In genomic region chr1:974293-974640, GRCh38 we compare ENCODE assay signal across 22 cellular contexts. TPM values are rescaled to one million over a fixed set of nuclear protein-coding genes. Genes with fewer than 3 reads are reported as not detected.
DNase-seq lines count a peak whose midpoint lies in the region; ATAC-seq, FAIRE-seq and TF ChIP-seq lines count a peak whose summit lies in the region.
"Had no signal": no experiment of that assay in that cellular context is flagged by ENCODE, and none has a peak within 500 bp of the region (broad histone marks: within the 10 kb centered on the region; RNA-seq: fewer than 3 reads in every experiment).

No MANE protein-coding gene starts in this region.

- no peak for TF ChIP-seq RAD21 in K562 (CRISPR knock-in tag; conservative IDR thresholded peaks at IDR 0.05 in 1 of 2, IDR thresholded peaks at IDR 0.05 in 1 of 2)

- H4K20me1 ChIP-seq in K562 (replicated peaks; ENCODE audit: control insufficient read depth, insufficient read depth, low read length) (no peaks in the 10 kb centered on the region), osteoblast (ENCODE audit: insufficient read depth, low read length) (no peaks in the 10 kb centered on the region)

- CTCF ChIA-PET in K562 (lab: Yijun Ruan, JAX; ENCODE audit: low intra/inter-chr PET ratio), result no interaction called here

- no peaks in the 10 kb centered on the region for H3K9me1 ChIP-seq in K562 (ENCODE audit: control insufficient read depth, insufficient read depth, low read length)

- H3K4me2 ChIP-seq in K562 (ENCODE audit: insufficient read depth, low read length) (no peak overlapping the region), osteoblast (ENCODE audit: insufficient read depth, low read length) (no peak overlapping the region)

- no peak for TF ChIP-seq POLR2A in K562 (conservative IDR thresholded peaks at IDR 0.05)

- no peaks in the 10 kb centered on the region for H3K79me2 ChIP-seq in K562 (ENCODE audit: control insufficient read depth, insufficient read depth, low read length)
- H3K79me2 ChIP-seq in osteoblast (ENCODE audit: insufficient read depth, low read length), result no peaks in the 10 kb centered on the region

- no peak for TF ChIP-seq EP300 in K562 (IDR thresholded peaks at IDR 0.05; ENCODE audit: low read length)

- H3K9me3 ChIP-seq in right atrium auricular region (no peaks in the 10 kb centered on the region), K562 (replicated peaks; ENCODE audit: control insufficient read depth, insufficient read depth, low read depth, low read length) (peaks cover 3% of the 10 kb centered on the region), osteoblast (ENCODE audit: low read depth, low read length) (no peaks in the 10 kb centered on the region)
- H3K9me3 ChIP-seq: HAP-1 had no signal

- 36% methylated on average over 11 of the region's 11 CpGs for WGBS in K562 (ENCODE audit: insufficient coverage, low coverage, missing lambda C conversion rate)

- peaks cover 4 to 14% of the 10 kb centered on the region in 2 donors for H3K27me3 ChIP-seq in right atrium auricular region
- peaks cover 4 to 49% of the 10 kb centered on the region in 2 experiments; a peak in 3 of 5 replicates for H3K27me3 ChIP-seq in K562 (ENCODE audit: control insufficient read depth in 2 of 2, insufficient read depth in 2 of 2, low read length in 2 of 2)
- no peaks in the 10 kb centered on the region for H3K27me3 ChIP-seq in osteoblast (ENCODE audit: insufficient read depth, low read length)

- no peak for FAIRE-seq in K562 (lab: Jason Lieb, UNC)
- FAIRE-seq: GM12891, GM18507, H54 had no signal

- TF ChIP-seq CTCF in right atrium auricular region (IDR thresholded peaks at IDR 0.05), result no peak
- no peak for TF ChIP-seq CTCF in K562 (IDR thresholded peaks at IDR 0.05 in 2 of 3, conservative IDR thresholded peaks at IDR 0.05 in 1 of 3; ENCODE audit: insufficient read depth in 2 of 3, low read depth in 1 of 3, low read length in 3 of 3)
- TF ChIP-seq CTCF in osteoblast (IDR thresholded peaks at IDR 0.05; ENCODE audit: extremely low read depth, low read depth, low read length), result no peak

- no peak overlapping the region for H3K27ac ChIP-seq in right atrium auricular region
- no peak overlapping the region for H3K27ac ChIP-seq in K562 (ENCODE audit: extremely low read depth, low read depth, low read length)
- H3K27ac ChIP-seq in osteoblast (ENCODE audit: low read depth, low read length), result no peak overlapping the region

- in situ Hi-C loops in K562 (cut with MboI), result no loop called here

- POLR2A ChIA-PET in K562 (lab: Yijun Ruan, JAX), result interaction anchor here (1.0 kb wide), 1 partner anchor 9 kb away, joined by 3 read pairs; no protein-coding TSS in a partner anchor

- no peak overlapping the region for H3K9ac ChIP-seq in K562 (ENCODE audit: insufficient read depth in 1 of 2, low read depth in 2 of 2, low read length in 2 of 2)

- H2AFZ ChIP-seq in K562 (ENCODE audit: low read depth, low read length) (no peak overlapping the region), osteoblast (ENCODE audit: low read length) (no peak overlapping the region)

- H3K36me3 ChIP-seq in right atrium auricular region (peaks cover 10% of the 10 kb centered on the region), K562 (ENCODE audit: control insufficient read depth, insufficient read depth, low read length) (no peaks in the 10 kb centered on the region), osteoblast (ENCODE audit: insufficient read depth, low read length) (no peaks in the 10 kb centered on the region)
- H3K36me3 ChIP-seq: HAP-1 had no signal

- ATAC-seq in left ventricle myocardium superior, result peak; percentile 2
- no peak for ATAC-seq in K562

- no peak overlapping the region for H3K4me3 ChIP-seq in right atrium auricular region
- H3K4me3 ChIP-seq in K562, result no peak overlapping the region
- H3K4me3 ChIP-seq in osteoblast (ENCODE audit: insufficient read depth, low read length), result no peak overlapping the region
- H3K4me3 ChIP-seq: HAP-1 had no signal

- H3K4me1 ChIP-seq in right atrium auricular region, result peaks cover 0 to 23% of the 10 kb centered on the region in 2 donors
- peaks cover 0 to 74% of the 10 kb centered on the region in 2 experiments; a peak in 3 of 5 replicates for H3K4me1 ChIP-seq in K562 (replicated peaks in 1 of 2; ENCODE audit: control insufficient read depth in 2 of 2, insufficient read depth in 2 of 2, low read length in 2 of 2)
- no peaks in the 10 kb centered on the region for H3K4me1 ChIP-seq in osteoblast (ENCODE audit: insufficient read depth, low read length)
- H3K4me1 ChIP-seq: HAP-1 had no signal

- DNase-seq in left ventricle myocardium superior (peak; percentile 37), right atrium auricular region (ENCODE audit: low spot score) (no peak), K562 (ENCODE audit: extremely low read depth in 1 of 4, low spot score in 3 of 4) (no peak), osteoblast (ENCODE audit: insufficient read length, low spot score, missing footprints) (peak; percentile 86), NCI-H526 treated with DMSO at 0.1 percent for 48 hours (lab: John Stamatoyannopoulos, UW) (no peak), NCI-H524 (lab: John Stamatoyannopoulos, UW) (no peak)
- DNase-seq: C1 segment of cervical spinal cord; Calu3; CD4-positive, alpha-beta memory T cell; COR-L47; DMS53; DMS79 treated with DMSO at 0.1 percent for 48 hours; GF-D8; GOT3 had no signal

- intact Hi-C loops in left ventricle myocardium superior (cut with micrococcal nuclease), result no loop called here
- intact Hi-C loops in K562 (cut with micrococcal nuclease), result no loop called here

- no TSS peak for BruUV-seq in K562 (replicated peaks; lab: Mats Ljungman, UMichigan)

RNA-seq across cellular contexts. Expression of gene PERM1, which starts 7.6 kb away (rescaled TPM):
- total RNA-seq in left ventricle myocardium superior, result 187 TPM
- 10 to 100 TPM; 22.0 to 61.8 TPM for total RNA-seq in right atrium auricular region
- 0.30 and 1.0 TPM in 2 replicates for total RNA-seq in K562 (2011; cell fraction: chromatin; rRNA removed; ENCODE audit: low replicate concordance)
- 0.39 and 0.67 TPM in 2 replicates for total RNA-seq in K562 (2011; cell fraction: nucleolus; rRNA removed)
- total RNA-seq in K562 (2011; cell fraction: nucleoplasm; rRNA removed), result 0.23 and 0.29 TPM in 2 replicates
- not detected in 2 replicates for total RNA-seq in K562 (2014; rRNA removed)
- not detected in 2 replicates for total RNA-seq in K562 (2014; rRNA removed; fragmentation: Illumina TruSeq; extraction: Trizol)
- total RNA-seq in K562 (2015; rRNA removed; fragmentation: Illumina TruSeq; extraction: Trizol), result not detected in 2 replicates
- total RNA-seq in K562 (2021), result not detected in 2 replicates
- 0.04 TPM in 1 of 2 replicates, not detected in the other for polyA plus RNA-seq in K562 (2011; rRNA removed)
- polyA plus RNA-seq in K562 (2011; cell fraction: cytosol; rRNA removed), result 0.06 TPM in 1 of 2 replicates, not detected in the other
- 0.18 and 0.25 TPM in 2 replicates for polyA plus RNA-seq in K562 (2011; cell fraction: nucleus; rRNA removed)
- 0.46 and 0.48 TPM in 2 replicates for polyA plus RNA-seq in K562 (2012)
- polyA plus RNA-seq in K562 (2014; fragmentation: Illumina TruSeq; extraction: Trizol), result not detected in 2 replicates
- not detected for polyA plus RNA-seq in K562 (2014; fragmentation: Nextera tagmentation; extraction: Ambion mirVana)
- polyA plus RNA-seq in K562 (2014; rRNA removed), result not detected in 2 replicates
- not detected in 2 replicates for polyA minus RNA-seq in K562 (2011; rRNA and poly(A)+ RNA removed)
- not detected in 2 replicates for polyA minus RNA-seq in K562 (2011; cell fraction: cytosol; rRNA and poly(A)+ RNA removed)
- 0.33 TPM in 1 of 2 replicates, not detected in the other for polyA minus RNA-seq in K562 (2011; cell fraction: nucleus; rRNA and poly(A)+ RNA removed)
- total RNA-seq in osteoblast, result not detected in 2 replicates
- total RNA-seq: A172; A673; Calu3; CD4-positive, alpha-beta memory T cell; Daoy had no signal
- polyA plus RNA-seq: BJ had no signal

RNA-seq across cellular contexts. Expression of gene PLEKHN1, which starts 8.0 kb away (rescaled TPM):
- not detected for total RNA-seq in left ventricle myocardium superior
- under 1 TPM in 1 of 2 donors, not detected in 1; 0.59 TPM for total RNA-seq in right atrium auricular region
- 0.99 and 3.5 TPM in 2 replicates for total RNA-seq in K562 (2011; cell fraction: chromatin; rRNA removed; ENCODE audit: low replicate concordance)
- total RNA-seq in K562 (2011; cell fraction: nucleolus; rRNA removed), result 1.2 and 2.6 TPM in 2 replicates
- 0.88 and 1.6 TPM in 2 replicates for total RNA-seq in K562 (2011; cell fraction: nucleoplasm; rRNA removed)
- 0.09 and 0.69 TPM in 2 replicates for total RNA-seq in K562 (2014; rRNA removed)
- 0.07 TPM in 1 of 2 replicates, not detected in the other for total RNA-seq in K562 (2014; rRNA removed; fragmentation: Illumina TruSeq; extraction: Trizol)
- 0.11 and 0.18 TPM in 2 replicates for total RNA-seq in K562 (2015; rRNA removed; fragmentation: Illumina TruSeq; extraction: Trizol)
- total RNA-seq in K562 (2021), result 1.2 and 1.5 TPM in 2 replicates
- 0.13 and 0.34 TPM in 2 replicates for polyA plus RNA-seq in K562 (2011; rRNA removed)
- polyA plus RNA-seq in K562 (2011; cell fraction: cytosol; rRNA removed), result 0.12 and 0.37 TPM in 2 replicates
- polyA plus RNA-seq in K562 (2011; cell fraction: nucleus; rRNA removed), result 2.6 and 3.6 TPM in 2 replicates
- 0.47 and 1.4 TPM in 2 replicates for polyA plus RNA-seq in K562 (2012)
- 0.13 and 0.69 TPM in 2 replicates for polyA plus RNA-seq in K562 (2014; fragmentation: Illumina TruSeq; extraction: Trizol)
- not detected for polyA plus RNA-seq in K562 (2014; fragmentation: Nextera tagmentation; extraction: Ambion mirVana)
- 0.52 and 0.80 TPM in 2 replicates for polyA plus RNA-seq in K562 (2014; rRNA removed)
- not detected in 2 replicates for polyA minus RNA-seq in K562 (2011; rRNA and poly(A)+ RNA removed)
- 0.55 TPM in 1 of 2 replicates, not detected in the other for polyA minus RNA-seq in K562 (2011; cell fraction: cytosol; rRNA and poly(A)+ RNA removed)
- 1.3 and 1.8 TPM in 2 replicates for polyA minus RNA-seq in K562 (2011; cell fraction: nucleus; rRNA and poly(A)+ RNA removed)
- 0.36 and 0.88 TPM in 2 replicates for total RNA-seq in osteoblast
- total RNA-seq: A673 had no signal

RNA-seq across cellular contexts. Expression of gene KLHL17, which starts 13.9 kb away (rescaled TPM):
- total RNA-seq in left ventricle myocardium superior, result 6.6 TPM
- 1 to 10 TPM; 2.4 to 2.9 TPM for total RNA-seq in right atrium auricular region
- 105 and 413 TPM in 2 replicates for total RNA-seq in K562 (2011; cell fraction: chromatin; rRNA removed; ENCODE audit: low replicate concordance)
- total RNA-seq in K562 (2011; cell fraction: nucleolus; rRNA removed), result 347 and 361 TPM in 2 replicates
- 167 and 188 TPM in 2 replicates for total RNA-seq in K562 (2011; cell fraction: nucleoplasm; rRNA removed)
- 30.7 and 30.8 TPM in 2 replicates for total RNA-seq in K562 (2014; rRNA removed)
- total RNA-seq in K562 (2014; rRNA removed; fragmentation: Illumina TruSeq; extraction: Trizol), result 1.5 and 2.9 TPM in 2 replicates
- 13.0 and 16.3 TPM in 2 replicates for total RNA-seq in K562 (2015; rRNA removed; fragmentation: Illumina TruSeq; extraction: Trizol)
- total RNA-seq in K562 (2021), result 58.1 and 71.4 TPM in 2 replicates
- polyA plus RNA-seq in K562 (2011; rRNA removed), result 18.6 and 49.7 TPM in 2 replicates
- 22.8 and 35.9 TPM in 2 replicates for polyA plus RNA-seq in K562 (2011; cell fraction: cytosol; rRNA removed)
- polyA plus RNA-seq in K562 (2011; cell fraction: nucleus; rRNA removed), result 819 and 946 TPM in 2 replicates
- polyA plus RNA-seq in K562 (2012), result 31.2 and 45.6 TPM in 2 replicates
- polyA plus RNA-seq in K562 (2014; fragmentation: Illumina TruSeq; extraction: Trizol), result 7.2 and 22.1 TPM in 2 replicates
- under 1 TPM; 0.14 to 0.55 TPM for polyA plus RNA-seq in K562 (2014; fragmentation: Nextera tagmentation; extraction: Ambion mirVana)
- polyA plus RNA-seq in K562 (2014; rRNA removed), result 67.3 and 84.8 TPM in 2 replicates
- 3.4 and 5.1 TPM in 2 replicates for polyA minus RNA-seq in K562 (2011; rRNA and poly(A)+ RNA removed)
- 8.9 and 14.1 TPM in 2 replicates for polyA minus RNA-seq in K562 (2011; cell fraction: cytosol; rRNA and poly(A)+ RNA removed)
- polyA minus RNA-seq in K562 (2011; cell fraction: nucleus; rRNA and poly(A)+ RNA removed), result 72.0 and 97.5 TPM in 2 replicates
- total RNA-seq in osteoblast, result 5.4 and 6.2 TPM in 2 replicates

RNA-seq across cellular contexts. Expression of gene NOC2L, which starts 15.2 kb away (rescaled TPM):
- total RNA-seq in left ventricle myocardium superior (46.8 TPM), right atrium auricular region (10 to 100 TPM; 29.5 to 38.8 TPM), K562 (2014; rRNA removed) (363 and 418 TPM in 2 replicates), K562 (2014; rRNA removed; fragmentation: Illumina TruSeq; extraction: Trizol) (111 and 128 TPM in 2 replicates), K562 (2015; rRNA removed; fragmentation: Illumina TruSeq; extraction: Trizol) (214 and 216 TPM in 2 replicates), K562 (2021) (407 and 410 TPM in 2 replicates), osteoblast (47.7 and 47.8 TPM in 2 replicates)
- total RNA-seq in K562 (2011; cell fraction: chromatin; rRNA removed; ENCODE audit: low replicate concordance), result 185 and 348 TPM in 2 replicates
- 202 and 208 TPM in 2 replicates for total RNA-seq in K562 (2011; cell fraction: nucleolus; rRNA removed)
- 191 and 196 TPM in 2 replicates for total RNA-seq in K562 (2011; cell fraction: nucleoplasm; rRNA removed)
- polyA plus RNA-seq in K562 (2011; rRNA removed) (86.6 and 118 TPM in 2 replicates), K562 (2014; fragmentation: Illumina TruSeq; extraction: Trizol) (200 and 279 TPM in 2 replicates), K562 (2014; fragmentation: Nextera tagmentation; extraction: Ambion mirVana) (1 to 10 TPM; 4.0 to 9.7 TPM), K562 (2014; rRNA removed) (260 and 299 TPM in 2 replicates)
- polyA plus RNA-seq in K562 (2011; cell fraction: cytosol; rRNA removed), result 166 and 242 TPM in 2 replicates
- 153 and 201 TPM in 2 replicates for polyA plus RNA-seq in K562 (2011; cell fraction: nucleus; rRNA removed)
- 162 and 252 TPM in 2 replicates for polyA plus RNA-seq in K562 (2012)
- 113 and 170 TPM in 2 replicates for polyA minus RNA-seq in K562 (2011; rRNA and poly(A)+ RNA removed)
- 169 and 187 TPM in 2 replicates for polyA minus RNA-seq in K562 (2011; cell fraction: cytosol; rRNA and poly(A)+ RNA removed)
- polyA minus RNA-seq in K562 (2011; cell fraction: nucleus; rRNA and poly(A)+ RNA removed), result 36.1 and 52.3 TPM in 2 replicates

RNA-seq across cellular contexts. Expression of gene HES4, which starts 25.6 kb away (rescaled TPM):
- 39.4 TPM for total RNA-seq in left ventricle myocardium superior
- total RNA-seq in right atrium auricular region, result 10 to 100 TPM; 31.8 to 68.4 TPM
- 5.7 and 23.9 TPM in 2 replicates for total RNA-seq in K562 (2011; cell fraction: chromatin; rRNA removed; ENCODE audit: low replicate concordance)
- 54.5 and 57.7 TPM in 2 replicates for total RNA-seq in K562 (2011; cell fraction: nucleolus; rRNA removed)
- 14.9 and 19.0 TPM in 2 replicates for total RNA-seq in K562 (2011; cell fraction: nucleoplasm; rRNA removed)
- total RNA-seq in K562 (2014; rRNA removed), result 41.4 and 49.2 TPM in 2 replicates
- 0.25 TPM in 1 of 2 replicates, not detected in the other for total RNA-seq in K562 (2014; rRNA removed; fragmentation: Illumina TruSeq; extraction: Trizol)
- 1.9 TPM in 2 replicates for total RNA-seq in K562 (2015; rRNA removed; fragmentation: Illumina TruSeq; extraction: Trizol)
- total RNA-seq in K562 (2021), result 40.5 and 44.3 TPM in 2 replicates
- polyA plus RNA-seq in K562 (2011; rRNA removed), result 5.3 and 10.4 TPM in 2 replicates
- 18.6 and 66.9 TPM in 2 replicates for polyA plus RNA-seq in K562 (2011; cell fraction: cytosol; rRNA removed)
- 86.7 and 173 TPM in 2 replicates for polyA plus RNA-seq in K562 (2011; cell fraction: nucleus; rRNA removed)
- polyA plus RNA-seq in K562 (2012), result 8.3 and 15.7 TPM in 2 replicates
- 0.21 and 0.61 TPM in 2 replicates for polyA plus RNA-seq in K562 (2014; fragmentation: Illumina TruSeq; extraction: Trizol)
- not detected for polyA plus RNA-seq in K562 (2014; fragmentation: Nextera tagmentation; extraction: Ambion mirVana)
- polyA plus RNA-seq in K562 (2014; rRNA removed), result 33.7 and 43.7 TPM in 2 replicates
- polyA minus RNA-seq in K562 (2011; rRNA and poly(A)+ RNA removed), result 0.21 TPM in 1 of 2 replicates, not detected in the other
- 3.6 and 11.6 TPM in 2 replicates for polyA minus RNA-seq in K562 (2011; cell fraction: cytosol; rRNA and poly(A)+ RNA removed)
- polyA minus RNA-seq in K562 (2011; cell fraction: nucleus; rRNA and poly(A)+ RNA removed), result 7.2 and 11.6 TPM in 2 replicates
- 0.29 and 0.72 TPM in 2 replicates for total RNA-seq in osteoblast
- total RNA-seq: CD4-positive, alpha-beta memory T cell had no signal

Comparison
In these comparisons a context has a peak if more than half of its experiments do, and no peak if none do; other contexts are left out.
1. DNase-seq: peak in left ventricle myocardium superior (single experiment) and osteoblast (single experiment); none in right atrium auricular region (single experiment), K562 (0 of 4), NCI-H526 treated with DMSO at 0.1 percent for 48 hours (single experiment) and NCI-H524 (0 of 2).
2. RNA of gene PERM1, which starts 7.6 kb away (total RNA-seq): 187 TPM in left ventricle myocardium superior (single experiment) and 22.0 to 61.8 TPM in right atrium auricular region; 0.23 to 1.0 TPM in K562 and not detected in osteoblast; every median in the first group is over 10 times any median in the second.